ENCODE assay signal across 22 cellular contexts in genomic region chr1:18021242-18021641, GRCh38.
"Had no signal": no experiment of that assay in that cellular context is flagged by ENCODE, and none has a peak within 500 bp of the region (broad histone marks: within the 10 kb centered on the region; RNA-seq: fewer than 3 reads in every experiment).

No MANE protein-coding gene starts in this region.

- H3K27ac Mint-ChIP-seq: activated B cell treated with CpG ODN at 0.5 μM for 24 hours; activated CD4-positive, alpha-beta memory T cell treated with anti-CD3 and anti-CD28 coated beads for 36 hours; activated CD4-positive, alpha-beta T cell treated with anti-CD3 and anti-CD28 coated beads, Interleukin-2, amount 10 ng/mL, durations not matched to agents 7 days and 5 days; activated naive CD4-positive, alpha-beta T cell treated with anti-CD3 and anti-CD28 coated beads for 36 hours; activated naive CD8-positive, alpha-beta T cell; T-cell had no signal

- H3K4me1 Mint-ChIP-seq: activated CD4-positive, alpha-beta T cell treated with anti-CD3 and anti-CD28 coated beads, Interleukin-2, amount 10 ng/mL, durations not matched to agents 7 days and 5 days; T-cell had no signal

- H3K4me3 ChIP-seq: SK-N-MC had no signal

- ATAC-seq: activated T-cell treated with anti-CD3 and anti-CD28 coated beads, Interleukin-2, amount 50 U/mL, for 4 hours; Right ventricle myocardium inferior; T-cell had no signal

- H3K4me3 Mint-ChIP-seq: activated B cell treated with CpG ODN at 0.5 μM for 24 hours; activated CD4-positive, alpha-beta memory T cell treated with anti-CD3 and anti-CD28 coated beads for 36 hours; activated CD4-positive, alpha-beta T cell treated with anti-CD3 and anti-CD28 coated beads, Interleukin-2, amount 10 ng/mL, durations not matched to agents 7 days and 5 days; activated naive CD4-positive, alpha-beta T cell treated with anti-CD3 and anti-CD28 coated beads for 36 hours; activated naive CD8-positive, alpha-beta T cell; activated T-cell treated with anti-CD3 and anti-CD28 coated beads, Interleukin-2, amount 50 U/mL, for 4 hours; T-cell had no signal

- H3K27ac ChIP-seq: SK-N-MC had no signal

- H3K36me3 Mint-ChIP-seq: activated CD4-positive, alpha-beta memory T cell treated with anti-CD3 and anti-CD28 coated beads for 36 hours; activated naive CD8-positive, alpha-beta T cell; T-cell had no signal

- H3K9me3 Mint-ChIP-seq: activated B cell treated with CpG ODN at 0.5 μM for 24 hours; activated CD4-positive, alpha-beta memory T cell treated with anti-CD3 and anti-CD28 coated beads for 36 hours; activated CD4-positive, alpha-beta T cell treated with anti-CD3 and anti-CD28 coated beads, Interleukin-2, amount 10 ng/mL, durations not matched to agents 7 days and 5 days; activated naive CD4-positive, alpha-beta T cell treated with anti-CD3 and anti-CD28 coated beads for 36 hours; activated T-cell treated with anti-CD3 and anti-CD28 coated beads, Interleukin-2, amount 50 U/mL, for 4 hours had no signal

- DNase-seq: activated B cell treated with CpG ODN at 0.5 μM for 24 hours; activated CD4-positive, alpha-beta memory T cell treated with anti-CD3 and anti-CD28 coated beads for 36 hours; activated CD4-positive, alpha-beta T cell treated with anti-CD3 and anti-CD28 coated beads for 1 hour; activated CD4-positive, alpha-beta T cell treated with anti-CD3 and anti-CD28 coated beads, Interleukin-2, amount 10 ng/mL, durations not matched to agents 7 days and 5 days; activated CD8-positive, alpha-beta memory T cell treated with anti-CD3 and anti-CD28 coated beads for 24 hours; activated gamma-delta T cell; activated naive CD4-positive, alpha-beta T cell treated with anti-CD3 and anti-CD28 coated beads for 36 hours; activated T-cell treated with anti-CD3 and anti-CD28 coated beads, Interleukin-2, amount 50 U/mL, for 4 hours; cerebellar nuclear complex; MM.1S; NCI-H1105; NCI-H1436; NCI-H1694 treated with DMSO at 0.1 percent for 48 hours; NCI-H2029 treated with DMSO at 0.1 percent for 48 hours; NCI-H510A treated with DMSO at 0.1 percent for 48 hours; RPMI8226; T-cell; T-helper 2 cell; T1000 had no signal
